8 cellular contexts compared by ENCODE assay signal in genomic region chr9:6681957-6682501, GRCh38. TPM values are rescaled to one million over a fixed set of nuclear protein-coding genes. Genes with fewer than 3 reads are reported as not detected.
DNase-seq lines count a peak whose midpoint lies in the region; ATAC-seq, FAIRE-seq and TF ChIP-seq lines count a peak whose summit lies in the region.

No MANE protein-coding gene starts in this region.

- no peak overlapping the region for H2BK15ac ChIP-seq in IMR-90 (ENCODE audit: low read depth, low read length)

- TF ChIP-seq CTCF in AG04449 (IDR thresholded peaks at IDR 0.05; ENCODE audit: insufficient read depth, low read length, missing control alignments), result no peak
- TF ChIP-seq CTCF in IMR-90 (conservative IDR thresholded peaks at IDR 0.05; ENCODE audit: low read depth, low read length), result no peak
- no peak for TF ChIP-seq CTCF in mammary epithelial cell (conservative IDR thresholded peaks at IDR 0.05 in 1 of 2, IDR thresholded peaks at IDR 0.05 in 1 of 2; ENCODE audit: extremely low read depth in 1 of 2, insufficient read depth in 1 of 2, low read depth in 1 of 2, low read length in 2 of 2)

- H3K14ac ChIP-seq in IMR-90 (replicated peaks; ENCODE audit: low read depth, low read length), result peak overlapping the region; percentile 55

- no CpG with 5 or more reads among the region's 15 CpGs for WGBS in IMR-90 (ENCODE audit: extremely low coverage in 2 of 2, insufficient read length in 1 of 2), 2 experiments
- 22% methylated on average over 14 of the region's 15 CpGs for WGBS in mammary epithelial cell (ENCODE audit: low coverage, missing lambda C conversion rate)
- WGBS in mesodermal cell (ENCODE audit: insufficient coverage in 2 of 2), 2 experiments, result 55 to 60% methylated on average over 12 to 13 of the region's 15 CpGs
- 44 to 47% methylated on average over 15 of the region's 15 CpGs for WGBS in aorta, 2 donors

- no peak for TF ChIP-seq POLR2A in IMR-90 (IDR thresholded peaks at IDR 0.05; ENCODE audit: low read depth, low read length)
- no peak for TF ChIP-seq POLR2A in GM12891 (IDR thresholded peaks at IDR 0.05; ENCODE audit: low read depth, low read length)

- peak overlapping the region; percentile 22 for H3K18ac ChIP-seq in IMR-90 (ENCODE audit: low read depth, low read length)

- H3K9me3 ChIP-seq in IMR-90 (ENCODE audit: control insufficient read depth, insufficient read depth, low read length) (no peaks in the 10 kb centered on the region), mammary epithelial cell (replicated peaks; ENCODE audit: insufficient read depth, low read length) (no peaks in the 10 kb centered on the region), mesodermal cell (ENCODE audit: control insufficient read depth, low read length) (no peaks in the 10 kb centered on the region), aorta (ENCODE audit: control insufficient read depth, low read length) (no peaks in the 10 kb centered on the region)

- peak overlapping the region; percentile 13 for H4K5ac ChIP-seq in IMR-90 (ENCODE audit: low read depth, low read length)

- peak overlapping the region; percentile 96 for H3K27ac ChIP-seq in IMR-90 (ENCODE audit: insufficient read depth, low read length)
- peak overlapping the region; percentile 92 for H3K27ac ChIP-seq in mammary epithelial cell (ENCODE audit: insufficient read depth, low read depth, low read length)
- H3K27ac ChIP-seq in mesodermal cell (ENCODE audit: low read depth, low read length, severe bottlenecking), result peak overlapping the region; percentile 98
- peak overlapping the region; percentile 88 to 95 for H3K27ac ChIP-seq in aorta (ENCODE audit: low read depth in 1 of 2, low read length in 2 of 2)

- peak overlapping the region; percentile 98 for H3K4ac ChIP-seq in IMR-90 (ENCODE audit: low read depth, low read length)

- intact Hi-C loops in IMR-90 (cut with micrococcal nuclease) (loop anchor here (2.0 kb wide), 1 partner anchor 77 kb away; no protein-coding TSS in a partner anchor), mammary epithelial cell (cut with micrococcal nuclease) (loop anchor here (2.0 to 10.0 kb wide), 5 partner anchors 75 to 627 kb away; partner anchors contain the start of genes KDM4C and UHRF2), aorta (cut with DNase I) (loop anchor here in 1 of 2 donors (1.0 to 10.0 kb wide), 4 partner anchors 25 to 327 kb away; partner anchors contain the start of gene UHRF2)

- peak overlapping the region; percentile 94 for H2AK9ac ChIP-seq in IMR-90 (replicated peaks; ENCODE audit: low read depth, low read length, poor library complexity)

- no peak overlapping the region for H2BK20ac ChIP-seq in IMR-90 (ENCODE audit: low read depth, low read length)

- peaks cover 4% of the 10 kb centered on the region for H3K9me1 ChIP-seq in IMR-90 (ENCODE audit: insufficient read depth, low read length)

- peak overlapping the region; percentile 75 for H3K4me2 ChIP-seq in IMR-90 (ENCODE audit: low read depth, low read length)
- H3K4me2 ChIP-seq in mammary epithelial cell (ENCODE audit: insufficient read depth, low read depth, low read length), result peak overlapping the region; percentile 95

- peak overlapping the region; percentile 87 for H3K4me3 ChIP-seq in AG04449 (ENCODE audit: low read depth, low read length)
- H3K4me3 ChIP-seq in IMR-90 (ENCODE audit: insufficient read depth, low read depth, low read length), result peak overlapping the region; percentile 80
- H3K4me3 ChIP-seq in mammary epithelial cell (replicated peaks in 1 of 3; ENCODE audit: insufficient read depth in 1 of 3, low read depth in 2 of 3, low read length in 3 of 3), result peak overlapping the region; percentile 70 to 79 (median 75)
- peak overlapping the region; percentile 66 for H3K4me3 ChIP-seq in mesodermal cell (ENCODE audit: extremely low read depth, insufficient read depth, low read length, poor library complexity, severe bottlenecking)
- H3K4me3 ChIP-seq in aorta (ENCODE audit: low read length in 2 of 2), result peak overlapping the region; percentile 47 to 72

- POLR2A ChIA-PET in AG04449 (lab: Yijun Ruan, JAX), result interaction anchor here (0.6 to 1.1 kb wide), 6 partner anchors 10 to 886 kb away, joined by 3 to 5 read pairs (median 3); no protein-coding TSS in a partner anchor
- POLR2A ChIA-PET in IMR-90 (lab: Charles Lee; ENCODE audit: unreplicated experiment), result interaction anchor here (0.6 to 1.0 kb wide), 4 partner anchors 29 to 830 kb away, joined by 3 to 12 read pairs (median 8); no protein-coding TSS in a partner anchor

- H4K91ac ChIP-seq in IMR-90 (ENCODE audit: insufficient read depth, low read depth, low read length), result peak overlapping the region; percentile 99

- FAIRE-seq in GM12891 (lab: Jason Lieb, UNC), result no peak

- H2AFZ ChIP-seq in IMR-90 (replicated peaks; ENCODE audit: low read length, poor library complexity) (peak overlapping the region; percentile 100), mammary epithelial cell (ENCODE audit: low read depth, low read length) (peak overlapping the region; percentile 99)

- peak overlapping the region; percentile 99 for H4K8ac ChIP-seq in IMR-90 (ENCODE audit: low read depth in 2 of 2, low read length in 2 of 2)

- H3K9ac ChIP-seq in IMR-90 (ENCODE audit: low read depth, low read length), result peak overlapping the region; percentile 96
- H3K9ac ChIP-seq in mammary epithelial cell (ENCODE audit: insufficient read depth, low read length), result peak overlapping the region; percentile 97

- no peak for TF ChIP-seq RAD21 in IMR-90 (IDR thresholded peaks at IDR 0.05; ENCODE audit: low read length)

- in situ Hi-C loops in IMR-90 (cut with MboI; ENCODE audit: low sequenced_read_pairs), result loop anchor here (10.0 kb wide), 1 partner anchor 73 kb away; the partner anchor contains the start of gene KDM4C
- in situ Hi-C loops in mammary epithelial cell (cut with MboI; ENCODE audit: low sequenced_read_pairs in 2 of 2), result loop anchor here in 1 of 2 donors (25.0 kb wide), 2 partner anchors 95 to 320 kb away; no protein-coding TSS in a partner anchor

- H2BK120ac ChIP-seq in IMR-90 (ENCODE audit: low read depth, low read length), result peak overlapping the region; percentile 35; the same call in 1 of the 2 replicates

- H3K36me3 ChIP-seq in IMR-90 (ENCODE audit: control insufficient read depth, insufficient read depth, low read length) (peaks cover 2% of the 10 kb centered on the region; the same call in 1 of the 2 replicates), mammary epithelial cell (ENCODE audit: insufficient read depth, low read length) (no peaks in the 10 kb centered on the region), mesodermal cell (ENCODE audit: control insufficient read depth, insufficient read depth, low read length) (no peaks in the 10 kb centered on the region), aorta (ENCODE audit: control insufficient read depth in 1 of 2, insufficient read depth in 2 of 2, low read length in 1 of 2) (no peaks in the 10 kb centered on the region)

- no peak overlapping the region for H3K23ac ChIP-seq in IMR-90 (ENCODE audit: low read depth, low read length)

- no peak for ATAC-seq in IMR-90 (ENCODE audit: low read depth)
- ATAC-seq in aorta (ENCODE audit: low FRiP score), result no peak
- ATAC-seq in GM21390 (IDR thresholded peaks at IDR 0.05; ENCODE audit: unreplicated experiment), result no peak

- H3K79me1 ChIP-seq in IMR-90 (ENCODE audit: low read depth in 1 of 2, low read length in 2 of 2), result peaks cover 13 to 16% of the 10 kb centered on the region in 2 experiments

- DNase-seq in AG04449 (ENCODE audit: low read depth, low spot score) (no peak), IMR-90 (no peak), mammary epithelial cell (no peak), aorta (no peak), GM12891 (ENCODE audit: insufficient read length, low spot score) (no peak), midbrain (lab: John Stamatoyannopoulos, UW) (no peak)

- peak overlapping the region; percentile 69; the same call in 1 of the 2 replicates for H3K56ac ChIP-seq in IMR-90 (ENCODE audit: extremely low read depth, insufficient read depth, low read length)

- peak overlapping the region; percentile 96 for H2BK5ac ChIP-seq in IMR-90 (ENCODE audit: low read depth, low read length, poor library complexity, severe bottlenecking)

- H3K27me3 ChIP-seq in IMR-90 (ENCODE audit: control insufficient read depth, insufficient read depth, low read length), result no peaks in the 10 kb centered on the region
- H3K27me3 ChIP-seq in mammary epithelial cell (ENCODE audit: insufficient read depth, low read length), result no peaks in the 10 kb centered on the region
- no peaks in the 10 kb centered on the region for H3K27me3 ChIP-seq in aorta (ENCODE audit: control insufficient read depth in 1 of 2, insufficient read depth in 2 of 2, low read length in 1 of 2)

- peak overlapping the region; percentile 52 for H2AK5ac ChIP-seq in IMR-90 (ENCODE audit: low read depth, low read length)

- H4K20me1 ChIP-seq in IMR-90 (ENCODE audit: insufficient read depth, low read length) (no peaks in the 10 kb centered on the region), mammary epithelial cell (ENCODE audit: insufficient read depth, low read length) (no peaks in the 10 kb centered on the region)

- peaks cover 28% of the 10 kb centered on the region for H3K79me2 ChIP-seq in mammary epithelial cell (ENCODE audit: insufficient read depth, low read length)

- dilution Hi-C loops in IMR-90 (cut with HindIII; ENCODE audit: low sequenced_read_pairs, unreplicated experiment) (no loop called here), mammary epithelial cell (cut with HindIII; ENCODE audit: low sequenced_read_pairs) (no loop called here)

- no peaks in the 10 kb centered on the region for H3K4me1 ChIP-seq in IMR-90 (ENCODE audit: control insufficient read depth, insufficient read depth, low read length)
- H3K4me1 ChIP-seq in mammary epithelial cell (ENCODE audit: insufficient read depth, low read length), result peaks cover 11% of the 10 kb centered on the region
- no peaks in the 10 kb centered on the region for H3K4me1 ChIP-seq in mesodermal cell (ENCODE audit: control insufficient read depth, insufficient read depth, low read length, poor library complexity, severe bottlenecking)
- H3K4me1 ChIP-seq in aorta (ENCODE audit: control insufficient read depth in 1 of 2, insufficient read depth in 2 of 2, low read length in 2 of 2), result no peaks in the 10 kb centered on the region

- no TSS peak for BruUV-seq in IMR-90 (replicated peaks; lab: Mats Ljungman, UMichigan)
- no TSS peak for BruUV-seq in mammary epithelial cell (replicated peaks; lab: Mats Ljungman, UMichigan)

- CTCF ChIA-PET in AG04449 (lab: Yijun Ruan, JAX) (interaction anchor here (0.8 to 1.5 kb wide), 6 partner anchors 9 to 326 kb away, joined by 3 to 7 read pairs (median 4); no protein-coding TSS in a partner anchor), IMR-90 (lab: Yijun Ruan, JAX) (no interaction called here), mammary epithelial cell (lab: Charles Lee; ENCODE audit: low non-redundant PET) (interaction anchor here (0.6 kb wide), 1 partner anchor 226 kb away, joined by 3 read pairs; no protein-coding TSS in a partner anchor)

RNA-seq across cellular contexts. Expression of gene GLDC, which starts 36.5 kb away (rescaled TPM):
- 0.36 and 0.83 TPM in 2 replicates for total RNA-seq in IMR-90 (2012; rRNA removed)
- polyA plus RNA-seq in IMR-90 (2012; rRNA removed), result 0.13 and 0.50 TPM in 2 replicates
- 0.04 TPM in 1 of 2 replicates, not detected in the other for polyA plus RNA-seq in IMR-90 (2012; cell fraction: cytosol; rRNA removed)
- polyA plus RNA-seq in IMR-90 (2012; cell fraction: nucleus; rRNA removed; ENCODE audit: low replicate concordance), result 0.08 TPM in 1 of 2 replicates, not detected in the other
- 1 to 10 TPM in 1 of 2 donors, under 1 TPM in 1; 0.33 to 1.9 TPM for total RNA-seq in mammary epithelial cell
- polyA plus RNA-seq in mammary epithelial cell, result 3.5 TPM
- 17.5 TPM for polyA minus RNA-seq in mammary epithelial cell
- 4.5 TPM for polyA plus RNA-seq in mesodermal cell (2013, experiment 1 of 2)
- 2.8 TPM for polyA plus RNA-seq in mesodermal cell (2013, experiment 2 of 2)
- 1 to 10 TPM in 1 of 2 donors, under 1 TPM in 1; 0.63 to 1.4 TPM for total RNA-seq in aorta
- under 1 TPM; 0.26 to 0.50 TPM for polyA plus RNA-seq in aorta
- 40.4 TPM for polyA plus RNA-seq in GM12891 (2012; ENCODE audit: low read depth, missing spikeins)
